8 cellular contexts compared by ENCODE assay signal in the genomic region with DNA sequence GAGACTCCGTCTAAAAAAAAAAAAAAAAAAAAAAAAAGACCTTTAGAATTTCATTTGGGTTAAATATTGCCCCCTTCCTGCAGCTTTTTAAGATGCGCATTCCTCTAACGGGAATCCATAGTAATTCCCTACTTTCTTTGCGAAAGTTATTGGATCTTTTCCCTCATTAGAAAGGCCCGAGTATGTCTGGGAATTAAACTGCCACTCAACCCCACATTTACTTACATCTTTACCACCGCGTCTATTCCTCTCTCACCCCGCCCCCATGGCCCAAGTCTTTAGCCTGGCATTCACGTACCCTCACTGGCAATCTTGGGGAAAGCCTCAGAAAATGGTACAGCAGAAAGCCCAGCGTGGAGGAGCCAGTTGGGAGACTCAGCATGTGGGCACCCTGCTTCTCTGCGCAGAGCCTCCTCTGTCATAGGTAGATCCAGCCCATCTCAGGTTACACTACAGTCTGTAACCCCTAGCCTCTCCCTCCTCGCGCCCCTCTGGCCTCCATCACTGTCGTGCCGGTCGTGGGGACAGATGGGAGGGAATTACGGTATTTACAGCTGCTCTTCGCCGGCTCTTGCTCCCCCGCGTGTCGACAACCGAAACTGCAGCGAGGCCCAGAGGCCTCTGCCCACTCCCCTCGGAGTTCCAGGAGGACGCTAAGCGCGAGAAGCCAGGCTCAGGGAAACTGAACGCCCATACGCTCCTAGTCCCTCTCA. TPM values are rescaled to one million over a fixed set of nuclear protein-coding genes. Genes with fewer than 3 reads are reported as not detected.
DNase-seq lines count a peak whose midpoint lies in the region; ATAC-seq, FAIRE-seq and TF ChIP-seq lines count a peak whose summit lies in the region.

No MANE protein-coding gene starts in this region.

- peak; percentile 88 for TF ChIP-seq CTCF in GM12864 (IDR thresholded peaks at IDR 0.05; ENCODE audit: low read depth, low read length, missing control alignments)
- peak; percentile 73 to 81 (median 79) for TF ChIP-seq CTCF in keratinocyte (optimal IDR thresholded peaks at IDR 0.05 in 1 of 3, IDR thresholded peaks at IDR 0.05 in 1 of 3, conservative IDR thresholded peaks at IDR 0.05 in 1 of 3; ENCODE audit: extremely low read depth in 1 of 3, insufficient read depth in 2 of 3, low read length in 3 of 3)

- H3K79me2 ChIP-seq in keratinocyte (ENCODE audit: control insufficient read depth, insufficient read depth, low read length) = no peaks in the 10 kb centered on the region

- peaks cover 2% of the 10 kb centered on the region for H3K9me3 ChIP-seq in keratinocyte (ENCODE audit: control insufficient read depth, low read depth, low read length)

- H3K9ac ChIP-seq in keratinocyte (ENCODE audit: control insufficient read depth, extremely low read depth, insufficient read depth, low read length) = no peak overlapping the region

- DNase-seq in GM12864 (ENCODE audit: low read depth) = no peak
- peak; percentile 95 for DNase-seq in KBM-7
- peak; percentile 63 for DNase-seq in activated CD4-positive, alpha-beta T cell treated with anti-CD3 and anti-CD28 coated beads for 1 hour
- DNase-seq in cerebellum (ENCODE audit: low spot score) = peak; percentile 60
- DNase-seq in keratinocyte (ENCODE audit: low read depth, low spot score) = no peak
- DNase-seq in stimulated activated CD4-positive, alpha-beta T cell treated with anti-CD3 and anti-CD28 coated beads, Interleukin-12 subunit alpha, Interleukin-12 subunit beta, amount 100 ng/mL, for 48 hours (ENCODE audit: low read depth in 2 of 3, low spot score in 1 of 3) = peak; percentile 71 to 84 (median 74)
- no peak for DNase-seq in NCI-H774 (lab: John Stamatoyannopoulos, UW)

- no peaks in the 10 kb centered on the region for H4K20me1 ChIP-seq in keratinocyte (ENCODE audit: control insufficient read depth, extremely low read depth, insufficient read depth, low read length)

- peak overlapping the region; percentile 44 for H3K4me2 ChIP-seq in keratinocyte (ENCODE audit: control insufficient read depth, extremely low read depth, insufficient read depth, low read depth, low read length)

- H3K4me3 ChIP-seq in GM12864 (ENCODE audit: low read depth, low read length) = peak overlapping the region; percentile 33
- H3K4me3 ChIP-seq in keratinocyte (ENCODE audit: control insufficient read depth in 2 of 3, extremely low read depth in 1 of 3, insufficient read depth in 2 of 3, low read depth in 1 of 3, low read length in 3 of 3) = peak overlapping the region in 1 of 3 experiments; percentile 36

- peak overlapping the region; percentile 89 for H2AFZ ChIP-seq in keratinocyte (ENCODE audit: control insufficient read depth, low read length)

- H3K4me1 ChIP-seq in keratinocyte (ENCODE audit: control insufficient read depth, extremely low read depth, insufficient read depth, low read length) = peaks cover 5% of the 10 kb centered on the region

- no peaks in the 10 kb centered on the region for H3K27me3 ChIP-seq in keratinocyte (ENCODE audit: control insufficient read depth, extremely low read depth, insufficient read depth, low read length)

- in situ Hi-C loops in KBM-7 (cut with MboI; ENCODE audit: low pct_unique_long_range_greater_than_20kb, low sequenced_read_pairs) = no loop called here

- no peak overlapping the region for H3K27ac ChIP-seq in keratinocyte (ENCODE audit: control insufficient read depth, insufficient read depth, low read length)

- H3K9me1 ChIP-seq in keratinocyte (ENCODE audit: control insufficient read depth, extremely low read depth, insufficient read depth, low read length) = no peaks in the 10 kb centered on the region

- ATAC-seq in HG03025 (IDR thresholded peaks at IDR 0.05; ENCODE audit: low FRiP score, unreplicated experiment) = no peak

- FAIRE-seq in keratinocyte (lab: Jason Lieb, UNC) = no peak

- H3K36me3 ChIP-seq in keratinocyte (ENCODE audit: control insufficient read depth in 2 of 2, extremely low read depth in 1 of 2, insufficient read depth in 2 of 2, low read length in 2 of 2) = no peaks in the 10 kb centered on the region

- dilution Hi-C loops in keratinocyte (cut with MboI; ENCODE audit: extremely low pct_ligation_motif_present, low sequenced_read_pairs) = no loop called here

RNA-seq across cellular contexts. Expression of gene ANKDD1A, which starts 6.4 kb away (rescaled TPM):
- 12.2 TPM for total RNA-seq in cerebellum
- polyA plus RNA-seq in keratinocyte = 0.53 to 1.1 TPM (median 0.96 TPM) in 3 replicates
- polyA plus RNA-seq in keratinocyte (2011; ENCODE audit: low read depth) = 0.76 TPM
- 0.56 and 0.73 TPM in 2 replicates for polyA plus RNA-seq in keratinocyte (2011; cell fraction: cytosol; rRNA removed)
- polyA plus RNA-seq in keratinocyte (2011; cell fraction: nucleus; rRNA removed) = 1.1 and 1.8 TPM in 2 replicates
- 0.90 and 1.2 TPM in 2 replicates for polyA plus RNA-seq in keratinocyte (2012; ENCODE audit: low replicate concordance)
- 1.8 to 3.0 TPM (median 1.9 TPM) in 3 replicates for polyA minus RNA-seq in keratinocyte
- polyA minus RNA-seq in keratinocyte (2011; cell fraction: cytosol; rRNA and poly(A)+ RNA removed) = not detected
- polyA minus RNA-seq in keratinocyte (2011; cell fraction: nucleus; rRNA and poly(A)+ RNA removed) = 0.84 and 1.6 TPM in 2 replicates

Comparison
In these comparisons a context has a peak if more than half of its experiments do, and no peak if none do; other contexts are left out.
1. DNase-seq: peak in KBM-7 (single experiment), activated CD4-positive, alpha-beta T cell treated with anti-CD3 and anti-CD28 coated beads for 1 hour (single experiment), cerebellum (single experiment) and stimulated activated CD4-positive, alpha-beta T cell treated with anti-CD3 and anti-CD28 coated beads, Interleukin-12 subunit alpha, Interleukin-12 subunit beta, amount 100 ng/mL, for 48 hours (3 of 3); none in GM12864 (single experiment), keratinocyte (single experiment) and NCI-H774 (single experiment).